ENCODE assay signal across 1 cellular context in genomic region chr2:190554357-190555006, GRCh38.
TF ChIP-seq lines count a peak whose summit lies in the region.

No MANE protein-coding gene starts in this region.

TF ChIP-seq in GM23338, 12 proteins besides CTCF, POLR2A, EP300 and RAD21 (continued from another document):
- TF ChIP-seq REST (IDR thresholded peaks at IDR 0.05; ENCODE audit: unreplicated experiment) (no peak), ZNF114 (CRISPR knock-in tag; IDR thresholded peaks at IDR 0.05) (no peak), ETS1 (IDR thresholded peaks at IDR 0.05) (no peak), STAT1 (IDR thresholded peaks at IDR 0.05; ENCODE audit: unreplicated experiment) (no peak)
